ENCODE assay signal across 1 cellular context in genomic region chr7:123643495-123644428, GRCh38.
TF ChIP-seq lines count a peak whose summit lies in the region.

No MANE protein-coding gene starts in this region.

TF ChIP-seq in GM23338, 12 proteins besides CTCF, POLR2A, EP300 and RAD21 (continued from another document):
- no peak for TF ChIP-seq ETS1 (IDR thresholded peaks at IDR 0.05)
